ENCODE assay signal across 31 cellular contexts in genomic region chr3:23796518-23796917, GRCh38.
"Had no signal": no experiment of that assay in that cellular context is flagged by ENCODE, and none has a peak within 500 bp of the region (broad histone marks: within the 10 kb centered on the region; RNA-seq: fewer than 3 reads in every experiment).

No MANE protein-coding gene starts in this region.

- ATAC-seq: activated CD4-positive, CD25-positive, alpha-beta regulatory T cell treated with anti-CD3 and anti-CD28 coated beads, Interleukin-2, amount 50 U/mL, for 24 hours; left colon; naive thymus-derived CD8-positive, alpha-beta T cell; sciatic nerve; stimulated activated effector memory CD8-positive, alpha-beta T cell treated with anti-CD3 and anti-CD28 coated beads, Interleukin-12 subunit alpha, Interleukin-12 subunit beta, amount 100 ng/mL, for 72 hours had no signal

- DNase-seq: activated CD4-positive, alpha-beta T cell treated with anti-CD3 and anti-CD28 coated beads for 48 hours; activated CD4-positive, alpha-beta T cell treated with anti-CD3 and anti-CD28 coated beads, Interleukin-2, amount 50 U/mL, for 48 hours; activated CD8-positive, alpha-beta memory T cell treated with anti-CD3 and anti-CD28 coated beads for 24 hours; activated effector memory CD4-positive, alpha-beta T cell treated with Interleukin-2 at 50 U/mL for 16 hours; activated naive CD4-positive, alpha-beta T cell treated with Interleukin-2 at 50 U/mL for 16 hours; anterior cingulate cortex; cerebellar nuclear complex; colonic mucosa; effector CD8-positive, alpha-beta T cell; erythroblast; head of caudate nucleus; hippocampal formation; left colon; midbrain; naive thymus-derived CD8-positive, alpha-beta T cell; ovary; stimulated activated CD4-positive, alpha-beta T cell treated with anti-CD3 and anti-CD28 coated beads, Interleukin-12 subunit alpha, Interleukin-12 subunit beta, amount 100 ng/mL, for 4 hours; stimulated activated CD4-positive, alpha-beta T cell treated with anti-CD3 and anti-CD28 coated beads, Interleukin-4, amount 100 ng/mL, for 1 hour; stimulated activated naive CD8-positive, alpha-beta T cell treated with anti-CD3 and anti-CD28 coated beads, Interleukin-15, amount 100 ng/mL, for 72 hours; substantia nigra; WERI-Rb-1 had no signal

- FAIRE-seq: endometrium, keratinocyte, TTC549 had no signal

- H3K27me3 ChIP-seq: cardiac muscle cell, colonic mucosa, ovary, upper lobe of left lung, vagina had no signal

- H3K4me3 ChIP-seq: cardiac muscle cell, colonic mucosa, ovary, skin epidermis, upper lobe of left lung, vagina had no signal

- H3K36me3 ChIP-seq: cardiac muscle cell, colonic mucosa, ovary, upper lobe of left lung, vagina, WERI-Rb-1 had no signal
